9 cellular contexts compared by ENCODE assay signal in genomic region chr1:185680453-185680852, GRCh38. TPM values are rescaled to one million over a fixed set of nuclear protein-coding genes. Genes with fewer than 3 reads are reported as not detected.
DNase-seq lines count a peak whose midpoint lies in the region; ATAC-seq and TF ChIP-seq lines count a peak whose summit lies in the region.
"Had no signal": no experiment of that assay in that cellular context is flagged by ENCODE, and none has a peak within 500 bp of the region (broad histone marks: within the 10 kb centered on the region; RNA-seq: fewer than 3 reads in every experiment).

No MANE protein-coding gene starts in this region.

- H3K79me2 ChIP-seq in neural progenitor cell (ENCODE audit: low read depth) = no peaks in the 10 kb centered on the region

- H2AFZ ChIP-seq in neural progenitor cell (replicated peaks) = no peak overlapping the region

- no peaks in the 10 kb centered on the region for H4K20me1 ChIP-seq in neural progenitor cell (ENCODE audit: low read depth)

- no peaks in the 10 kb centered on the region for H3K36me3 Mint-ChIP-seq in T-helper 2 cell treated with Interferon-gamma antibody and Interleukin-4, amounts not matched to agents 5 μg/mL and 100 μg/mL, for 36 hours (ENCODE audit: low read depth)
- no peaks in the 10 kb centered on the region for H3K36me3 Mint-ChIP-seq in neural progenitor cell

- H3K27me3 ChIP-seq in neural progenitor cell = peaks cover 8% of the 10 kb centered on the region

- H3K4me1 ChIP-seq in neural progenitor cell = peaks cover 18% of the 10 kb centered on the region

- H3K4me3 Mint-ChIP-seq in T-helper 2 cell treated with Interferon-gamma antibody and Interleukin-4, amounts not matched to agents 5 μg/mL and 100 μg/mL, for 36 hours = peak overlapping the region; percentile 27
- H3K4me3 Mint-ChIP-seq in neural progenitor cell = no peak overlapping the region
- H3K4me3 Mint-ChIP-seq: dendritic cell treated with granulocyte-macrophage colony-stimulating factor and Interleukin-4, amounts not matched to agents 40 ng/mL and 50 ng/mL, for 4 days had no signal

- peak overlapping the region; percentile 62 for H3K27ac Mint-ChIP-seq in T-helper 2 cell treated with Interferon-gamma antibody and Interleukin-4, amounts not matched to agents 5 μg/mL and 100 μg/mL, for 36 hours
- no peak overlapping the region for H3K27ac Mint-ChIP-seq in neural progenitor cell
- H3K27ac Mint-ChIP-seq: dendritic cell treated with granulocyte-macrophage colony-stimulating factor and Interleukin-4, amounts not matched to agents 40 ng/mL and 50 ng/mL, for 4 days had no signal

- no peaks in the 10 kb centered on the region for H3K9me3 ChIP-seq in neural progenitor cell (ENCODE audit: low read depth)

- H3K4me2 ChIP-seq in neural progenitor cell = no peak overlapping the region

- peaks cover 6% of the 10 kb centered on the region for H3K27me3 Mint-ChIP-seq in T-helper 2 cell treated with Interferon-gamma antibody and Interleukin-4, amounts not matched to agents 5 μg/mL and 100 μg/mL, for 36 hours (ENCODE audit: low read depth)
- peaks cover 8% of the 10 kb centered on the region for H3K27me3 Mint-ChIP-seq in neural progenitor cell (ENCODE audit: insufficient read depth, low read depth)
- H3K27me3 Mint-ChIP-seq: dendritic cell treated with granulocyte-macrophage colony-stimulating factor and Interleukin-4, amounts not matched to agents 40 ng/mL and 50 ng/mL, for 4 days had no signal

- H3K27ac ChIP-seq in neural progenitor cell = no peak overlapping the region

- DNase-seq in CD1c-positive myeloid dendritic cell (ENCODE audit: extremely low spot score) (peak; percentile 19), lung microvascular endothelial cell (ENCODE audit: low read depth in 2 of 2) (peak; percentile 6 to 33), neural progenitor cell (ENCODE audit: low spot score) (no peak), nucleus accumbens (lab: John Stamatoyannopoulos, UW) (no peak), anterior cingulate cortex (lab: John Stamatoyannopoulos, UW) (no peak)
- no peak for DNase-seq in T-helper 2 cell treated with Interferon-gamma antibody and Interleukin-4, amounts not matched to agents 5 μg/mL and 100 μg/mL, for 36 hours (ENCODE audit: low spot score)

- no peaks in the 10 kb centered on the region for H3K36me3 ChIP-seq in neural progenitor cell

- H3K4me1 Mint-ChIP-seq in T-helper 2 cell treated with Interferon-gamma antibody and Interleukin-4, amounts not matched to agents 5 μg/mL and 100 μg/mL, for 36 hours (ENCODE audit: low read depth) = peaks cover 17% of the 10 kb centered on the region
- H3K4me1 Mint-ChIP-seq in neural progenitor cell = peaks cover 20% of the 10 kb centered on the region

- no peaks in the 10 kb centered on the region for H3K9me3 Mint-ChIP-seq in T-helper 2 cell treated with Interferon-gamma antibody and Interleukin-4, amounts not matched to agents 5 μg/mL and 100 μg/mL, for 36 hours
- no peaks in the 10 kb centered on the region for H3K9me3 Mint-ChIP-seq in neural progenitor cell
- H3K9me3 Mint-ChIP-seq: dendritic cell treated with granulocyte-macrophage colony-stimulating factor and Interleukin-4, amounts not matched to agents 40 ng/mL and 50 ng/mL, for 4 days had no signal

- ATAC-seq in GM19463 (IDR thresholded peaks at IDR 0.05; ENCODE audit: unreplicated experiment) (peak; percentile 46), HG03196 (IDR thresholded peaks at IDR 0.05; ENCODE audit: unreplicated experiment) (no peak)

- TF ChIP-seq CTCF in neural progenitor cell (IDR thresholded peaks at IDR 0.05) = no peak

- no peak overlapping the region for H3K9ac ChIP-seq in neural progenitor cell

- H3F3A ChIP-seq in neural progenitor cell (ENCODE audit: low read depth) = no peaks in the 10 kb centered on the region

- no peak overlapping the region for H3K4me3 ChIP-seq in neural progenitor cell

RNA-seq across cellular contexts. Expression of gene HMCN1, which starts 53.7 kb away (rescaled TPM):
- 4.4 and 13.3 TPM in 2 replicates for total RNA-seq in lung microvascular endothelial cell
- total RNA-seq in neural progenitor cell (ENCODE audit: low replicate concordance) = 18.7 and 26.4 TPM in 2 replicates

Comparison
In these comparisons a context has a peak if more than half of its experiments do, and no peak if none do; other contexts are left out.
1. DNase-seq: peak in CD1c-positive myeloid dendritic cell (single experiment) and lung microvascular endothelial cell (2 of 2); none in T-helper 2 cell treated with Interferon-gamma antibody and Interleukin-4, amounts not matched to agents 5 μg/mL and 100 μg/mL, for 36 hours (single experiment), neural progenitor cell (single experiment), nucleus accumbens (0 of 56) and anterior cingulate cortex (0 of 58).